In the genomic region with DNA sequence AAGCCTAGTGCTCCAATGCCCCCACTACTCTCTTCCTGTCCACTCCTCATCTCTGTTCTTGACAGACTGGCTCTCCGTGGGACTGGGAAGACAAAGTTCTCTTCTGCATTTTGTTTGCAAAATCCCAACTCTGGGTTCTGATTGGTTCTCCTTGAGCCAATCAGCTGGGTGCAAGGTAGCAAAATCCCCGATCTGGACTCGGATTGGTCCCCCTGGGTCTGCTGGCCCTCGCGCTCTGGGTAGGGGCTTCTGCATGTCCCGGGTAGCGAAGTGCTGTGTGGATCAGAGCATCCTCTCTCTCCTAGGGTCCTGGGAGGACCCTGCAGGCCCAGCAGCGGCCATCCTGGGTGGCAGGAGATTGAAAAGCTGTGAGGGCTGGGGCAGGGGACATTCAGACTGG, we compare ENCODE assay signal across 13 cellular contexts. TPM values are rescaled to one million over a fixed set of nuclear protein-coding genes. Genes with fewer than 3 reads are reported as not detected.
DNase-seq lines count a peak whose midpoint lies in the region; ATAC-seq and TF ChIP-seq lines count a peak whose summit lies in the region.
"Had no signal": no experiment of that assay in that cellular context is flagged by ENCODE, and none has a peak within 500 bp of the region (broad histone marks: within the 10 kb centered on the region; RNA-seq: fewer than 3 reads in every experiment).

No MANE protein-coding gene starts in this region.

- no peak overlapping the region for H3K4me3 Mint-ChIP-seq in neural progenitor cell
- H3K4me3 Mint-ChIP-seq: activated CD4-positive, alpha-beta T cell treated with anti-CD3 and anti-CD28 coated beads, Interleukin-2, amount 10 ng/mL, durations not matched to agents 24 days and 14 days had no signal

- no peak overlapping the region for H3K9ac ChIP-seq in neural progenitor cell

- ATAC-seq in foreskin keratinocyte (no peak), upper lobe of right lung (peak; percentile 22)
- ATAC-seq: GM12878 had no signal

- H3K27me3 Mint-ChIP-seq in neural progenitor cell (ENCODE audit: insufficient read depth, low read depth): peaks cover 13% of the 10 kb centered on the region
- H3K27me3 Mint-ChIP-seq: activated CD4-positive, alpha-beta T cell treated with anti-CD3 and anti-CD28 coated beads, Interleukin-2, amount 10 ng/mL, durations not matched to agents 24 days and 14 days had no signal

- H3K9me3 ChIP-seq in neural progenitor cell (ENCODE audit: low read depth) (no peaks in the 10 kb centered on the region), upper lobe of right lung (no peaks in the 10 kb centered on the region)

- POLR2A ChIA-PET in RWPE1 (lab: Yijun Ruan, JAX; ENCODE audit: low non-redundant PET): no interaction called here

- no peaks in the 10 kb centered on the region for H3K36me3 Mint-ChIP-seq in neural progenitor cell

- H3K36me3 ChIP-seq in neural progenitor cell (no peaks in the 10 kb centered on the region), upper lobe of right lung (no peaks in the 10 kb centered on the region)

- peak overlapping the region; percentile 52 for H3K4me2 ChIP-seq in neural progenitor cell

- no peaks in the 10 kb centered on the region for H3K9me3 Mint-ChIP-seq in neural progenitor cell
- H3K9me3 Mint-ChIP-seq: activated CD4-positive, alpha-beta T cell treated with anti-CD3 and anti-CD28 coated beads, Interleukin-2, amount 10 ng/mL, durations not matched to agents 24 days and 14 days had no signal

- DNase-seq in RWPE1 (ENCODE audit: low spot score) (no peak), foreskin keratinocyte (no peak), neural progenitor cell (ENCODE audit: low spot score) (peak; percentile 69), upper lobe of right lung (no peak), UCSD-AML1 (lab: John Stamatoyannopoulos, UW; ENCODE audit: unreplicated experiment) (no peak), hippocampal formation (lab: John Stamatoyannopoulos, UW) (no peak), H4 (ENCODE audit: low spot score) (no peak)
- DNase-seq in activated CD8-positive, alpha-beta memory T cell treated with anti-CD3 and anti-CD28 coated beads, Interleukin-2, amount 50 U/mL, for 4 hours: no peak
- DNase-seq: activated CD4-positive, alpha-beta T cell treated with anti-CD3 and anti-CD28 coated beads, Interleukin-2, amount 10 ng/mL, durations not matched to agents 24 days and 14 days; Calu3; NCI-H1048; NCI-H774 had no signal

- H3K4me1 ChIP-seq in foreskin keratinocyte (peaks cover 18% of the 10 kb centered on the region), neural progenitor cell (peaks cover 13% of the 10 kb centered on the region), upper lobe of right lung (peaks cover 28% of the 10 kb centered on the region)

- peaks cover 31% of the 10 kb centered on the region for H3F3A ChIP-seq in neural progenitor cell (ENCODE audit: low read depth)

- peaks cover 30% of the 10 kb centered on the region for H3K4me1 Mint-ChIP-seq in neural progenitor cell
- H3K4me1 Mint-ChIP-seq: activated CD4-positive, alpha-beta T cell treated with anti-CD3 and anti-CD28 coated beads, Interleukin-2, amount 10 ng/mL, durations not matched to agents 24 days and 14 days had no signal

- TF ChIP-seq CTCF in RWPE1 (conservative IDR thresholded peaks at IDR 0.05; ENCODE audit: low read depth) (no peak), foreskin keratinocyte (conservative IDR thresholded peaks at IDR 0.05) (no peak), neural progenitor cell (IDR thresholded peaks at IDR 0.05) (no peak), upper lobe of right lung (IDR thresholded peaks at IDR 0.05) (no peak)

- H3K27ac Mint-ChIP-seq in neural progenitor cell: peak overlapping the region; percentile 55
- H3K27ac Mint-ChIP-seq: activated CD4-positive, alpha-beta T cell treated with anti-CD3 and anti-CD28 coated beads, Interleukin-2, amount 10 ng/mL, durations not matched to agents 24 days and 14 days had no signal

- intact Hi-C loops in upper lobe of right lung (cut with DNase I): no loop called here

- H4K20me1 ChIP-seq in neural progenitor cell (ENCODE audit: low read depth): no peaks in the 10 kb centered on the region

- H3K27me3 ChIP-seq in foreskin keratinocyte (no peaks in the 10 kb centered on the region), neural progenitor cell (no peaks in the 10 kb centered on the region), upper lobe of right lung (no peaks in the 10 kb centered on the region)

- H3K27ac ChIP-seq in RWPE1 (peak overlapping the region; percentile 87), foreskin keratinocyte (peak overlapping the region; percentile 77), neural progenitor cell (peak overlapping the region; percentile 72), upper lobe of right lung (peak overlapping the region; percentile 83)

- CTCF ChIA-PET in RWPE1 (lab: Yijun Ruan, JAX): interaction anchor here (0.6 kb wide), 1 partner anchor 125 kb away, joined by 3 read pairs; no protein-coding TSS in a partner anchor

- no peaks in the 10 kb centered on the region for H3K79me2 ChIP-seq in neural progenitor cell (ENCODE audit: low read depth)

- no peak overlapping the region for H3K4me3 ChIP-seq in neural progenitor cell
- no peak overlapping the region for H3K4me3 ChIP-seq in upper lobe of right lung
- H3K4me3 ChIP-seq: GM12878 had no signal

- peak overlapping the region; percentile 76 for H2AFZ ChIP-seq in neural progenitor cell (replicated peaks)

RNA-seq across cellular contexts. Expression of gene A4GALT, which starts 22.3 kb away (rescaled TPM):
- total RNA-seq in foreskin keratinocyte (11.7 and 16.0 TPM in 2 replicates), neural progenitor cell (ENCODE audit: low replicate concordance) (2.6 and 17.7 TPM in 2 replicates), upper lobe of right lung (25.7 TPM)
- polyA plus RNA-seq in foreskin keratinocyte: 13.8 and 19.1 TPM in 2 replicates
- total RNA-seq in H4 (2014; rRNA removed; shearing (Covaris generic)): 0.48 and 2.2 TPM in 2 replicates
- total RNA-seq: activated CD4-positive, alpha-beta T cell treated with anti-CD3 and anti-CD28 coated beads, Interleukin-2, amount 10 ng/mL, durations not matched to agents 24 days and 14 days had no signal
